ENCODE assay signal across 8 cellular contexts in the genomic region with DNA sequence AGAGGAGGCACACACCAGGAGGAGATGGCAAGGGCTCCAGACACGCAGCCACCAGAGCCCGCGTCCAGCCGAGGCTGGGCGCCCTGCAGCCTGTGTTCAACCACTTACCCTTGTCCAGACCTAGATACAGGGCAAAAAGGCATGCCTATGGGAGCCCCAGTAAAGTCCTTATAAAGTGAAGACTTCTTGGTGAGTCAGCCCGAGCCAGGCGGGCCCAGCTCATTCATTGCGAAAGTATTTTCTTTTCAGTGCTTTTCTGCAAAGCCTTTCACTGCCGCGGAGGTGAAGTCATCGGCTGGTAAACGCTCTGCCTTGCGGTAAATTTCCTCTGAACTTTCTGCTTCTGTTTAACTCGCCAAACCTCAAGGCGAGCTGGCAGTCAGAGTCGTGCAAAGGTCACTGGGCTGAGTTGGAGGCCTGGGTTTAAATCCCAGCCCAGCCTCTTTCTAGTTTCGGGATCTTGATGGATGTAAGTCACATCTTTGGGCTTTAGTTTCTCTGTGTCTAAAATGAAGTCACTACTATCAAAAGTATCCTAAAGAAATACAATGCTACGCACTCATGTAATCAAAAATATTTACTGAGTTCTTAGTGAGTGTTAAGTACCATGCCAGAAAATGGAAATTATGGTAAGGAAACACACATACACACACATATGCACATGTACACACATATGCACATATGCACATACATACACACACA. TPM values are rescaled to one million over a fixed set of nuclear protein-coding genes. Genes with fewer than 3 reads are reported as not detected.
DNase-seq lines count a peak whose midpoint lies in the region; ATAC-seq lines count a peak whose summit lies in the region.

No MANE protein-coding gene starts in this region.

- H3K4me1 Mint-ChIP-seq in activated naive CD8-positive, alpha-beta T cell (ENCODE audit: low read depth): peaks cover 27% of the 10 kb centered on the region

- H3K36me3 ChIP-seq in SK-N-MC (ENCODE audit: insufficient read depth, low read length): no peaks in the 10 kb centered on the region

- WGBS in right cardiac atrium: 51% methylated on average over 18 of the region's 18 CpGs

- no peaks in the 10 kb centered on the region for H3K36me3 Mint-ChIP-seq in activated naive CD8-positive, alpha-beta T cell

- no peaks in the 10 kb centered on the region for H3K27me3 Mint-ChIP-seq in activated naive CD8-positive, alpha-beta T cell

- H3K9me3 Mint-ChIP-seq in activated naive CD8-positive, alpha-beta T cell (ENCODE audit: low read depth): no peaks in the 10 kb centered on the region

- peak; percentile 37 for DNase-seq in DMS53 (lab: John Stamatoyannopoulos, UW)
- no peak for DNase-seq in DMS53 treated with DMSO at 0.1 percent for 48 hours (lab: John Stamatoyannopoulos, UW; ENCODE audit: unreplicated experiment)
- DNase-seq in SK-N-MC (ENCODE audit: low read depth, low spot score): peak; percentile 16
- peak; percentile 73 to 86 (median 82) for DNase-seq in right cardiac atrium
- peak; percentile 69 to 79 for DNase-seq in stimulated activated CD4-positive, alpha-beta T cell treated with anti-CD3 and anti-CD28 coated beads, Interleukin-12 subunit alpha, Interleukin-12 subunit beta, amount 100 ng/mL, for 24 hours (ENCODE audit: low read depth in 2 of 2)
- no peak for DNase-seq in NCI-H128 (lab: John Stamatoyannopoulos, UW; ENCODE audit: unreplicated experiment)

- H3K9me3 ChIP-seq in SK-N-MC (ENCODE audit: low read depth, low read length): no peaks in the 10 kb centered on the region
- no peaks in the 10 kb centered on the region for H3K9me3 ChIP-seq in right cardiac atrium (ENCODE audit: control insufficient read depth, low read length)

- H3K27ac Mint-ChIP-seq in activated naive CD8-positive, alpha-beta T cell: peak overlapping the region; percentile 81

- H3K4me3 Mint-ChIP-seq in activated naive CD8-positive, alpha-beta T cell: peak overlapping the region; percentile 43

- no peak overlapping the region for H3K9ac ChIP-seq in SK-N-MC (ENCODE audit: insufficient read length)

- ATAC-seq in right cardiac atrium (peak; percentile 77 to 87), GM21367 (IDR thresholded peaks at IDR 0.05; ENCODE audit: unreplicated experiment) (no peak)

- H3K27ac ChIP-seq in SK-N-MC (no peak overlapping the region), right cardiac atrium (ENCODE audit: low read length) (peak overlapping the region; percentile 22)

- H3K4me3 ChIP-seq in SK-N-MC (no peak overlapping the region), right cardiac atrium (ENCODE audit: low read length) (no peak overlapping the region)

- no peaks in the 10 kb centered on the region for H3K27me3 ChIP-seq in right cardiac atrium (ENCODE audit: control insufficient read depth, insufficient read depth)

- intact Hi-C loops in right cardiac atrium (cut with DNase I): no loop called here

- H3K4me1 ChIP-seq in right cardiac atrium (ENCODE audit: control insufficient read depth, insufficient read depth, low read length): peaks cover 2% of the 10 kb centered on the region

RNA-seq across cellular contexts. Expression of gene IFFO2, which starts 54.7 kb away (rescaled TPM):
- total RNA-seq in right cardiac atrium: 10 to 100 TPM in 1 of 4 donors, 1 to 10 TPM in 3; 6.7 to 12.7 (median 8.1) TPM
- 5.0 TPM for polyA plus RNA-seq in right cardiac atrium

Comparison
In these comparisons a context has a peak if more than half of its experiments do, and no peak if none do; other contexts are left out.
1. DNase-seq: peak in DMS53 (single experiment), SK-N-MC (single experiment), right cardiac atrium (3 of 3) and stimulated activated CD4-positive, alpha-beta T cell treated with anti-CD3 and anti-CD28 coated beads, Interleukin-12 subunit alpha, Interleukin-12 subunit beta, amount 100 ng/mL, for 24 hours (2 of 2); none in DMS53 treated with DMSO at 0.1 percent for 48 hours (single experiment) and NCI-H128 (single experiment).